ENCODE assay signal across 10 cellular contexts in genomic region chr14:59422069-59422881, GRCh38. TPM values are rescaled to one million over a fixed set of nuclear protein-coding genes. Genes with fewer than 3 reads are reported as not detected.
DNase-seq lines count a peak whose midpoint lies in the region; ATAC-seq and TF ChIP-seq lines count a peak whose summit lies in the region.
"Had no signal": no experiment of that assay in that cellular context is flagged by ENCODE, and none has a peak within 500 bp of the region (broad histone marks: within the 10 kb centered on the region; RNA-seq: fewer than 3 reads in every experiment).

No MANE protein-coding gene starts in this region.

- WGBS in heart right ventricle, 2 donors = 47 to 54% methylated on average over 7 of the region's 7 CpGs
- WGBS in aorta, 2 donors = 16 to 17% methylated on average over 7 of the region's 7 CpGs

- ATAC-seq in heart right ventricle = peak in 3 of 8 donors; percentile 9 to 18 (median 13)
- no peak for ATAC-seq in left ventricle myocardium superior
- ATAC-seq in aorta (ENCODE audit: low FRiP score) = peak; percentile 34
- ATAC-seq in HG03095 (IDR thresholded peaks at IDR 0.05; ENCODE audit: unreplicated experiment) = no peak
- ATAC-seq in GM18520 (IDR thresholded peaks at IDR 0.05; ENCODE audit: unreplicated experiment) = no peak

- intact Hi-C loops in heart right ventricle (cut with DNase I) (loop anchor here in 6 of 10 donors (5.0 to 10.0 kb wide), 5 partner anchors 45 to 235 kb away; partner anchors contain the start of gene DAAM1 (in 2 of the 6)), left ventricle myocardium superior (cut with micrococcal nuclease) (loop anchor here (10.0 kb wide), 2 partner anchors 47 to 87 kb away; no protein-coding TSS in a partner anchor), aorta (cut with DNase I) (loop anchor here in 1 of 2 donors (5.0 kb wide), 2 partner anchors 60 to 75 kb away; no protein-coding TSS in a partner anchor)

- H3K27ac ChIP-seq in heart right ventricle (peak overlapping the region in 6 of 10 donors; percentile 5 to 32 (median 28)), aorta (ENCODE audit: low read depth in 1 of 2, low read length in 2 of 2) (peak overlapping the region in 1 of 2 donors; percentile 65)
- H3K27ac ChIP-seq: HL-60, skin epidermis had no signal

- no peaks in the 10 kb centered on the region for H3K27me3 ChIP-seq in heart right ventricle
- no peaks in the 10 kb centered on the region for H3K27me3 ChIP-seq in aorta (ENCODE audit: control insufficient read depth in 1 of 2, insufficient read depth in 2 of 2, low read length in 1 of 2)

- no peaks in the 10 kb centered on the region for H3K9me3 ChIP-seq in heart right ventricle
- no peaks in the 10 kb centered on the region for H3K9me3 ChIP-seq in aorta (ENCODE audit: control insufficient read depth, low read length)

- DNase-seq in heart right ventricle (no peak), left ventricle myocardium superior (no peak), NCI-H2171 treated with DMSO at 0.1 percent for 48 hours (lab: John Stamatoyannopoulos, UW) (peak; percentile 39), fibroblast of mammary gland (ENCODE audit: low read depth) (peak; percentile 69), aorta (no peak), LoVo (ENCODE audit: low spot score) (no peak)

- H3K36me3 ChIP-seq in heart right ventricle (no peaks in the 10 kb centered on the region), aorta (ENCODE audit: control insufficient read depth in 1 of 2, insufficient read depth in 2 of 2, low read length in 1 of 2) (no peaks in the 10 kb centered on the region)

- H3K4me3 ChIP-seq in heart right ventricle (no peak overlapping the region), fibroblast of mammary gland (ENCODE audit: control insufficient read depth, low read depth, low read length) (no peak overlapping the region), aorta (ENCODE audit: low read length in 2 of 2) (no peak overlapping the region)
- H3K4me3 ChIP-seq: skin epidermis had no signal

- H3K4me1 ChIP-seq in heart right ventricle (peaks cover 0 to 71% (median 42%) of the 10 kb centered on the region in 9 donors), aorta (ENCODE audit: control insufficient read depth in 1 of 2, insufficient read depth in 2 of 2, low read length in 2 of 2) (peaks cover 3 to 14% of the 10 kb centered on the region in 2 donors)

- TF ChIP-seq CTCF in heart right ventricle (IDR thresholded peaks at IDR 0.05) (peak in 6 of 9 donors; percentile 17 to 56 (median 38)), fibroblast of mammary gland (conservative IDR thresholded peaks at IDR 0.05; ENCODE audit: control insufficient read depth, insufficient read depth, low read depth, low read length) (peak; percentile 16)

RNA-seq across cellular contexts. Expression of gene GPR135, which starts 42.9 kb away (rescaled TPM):
- total RNA-seq in heart right ventricle (1 to 10 TPM; 1.5 to 2.6 (median 2.2) TPM), left ventricle myocardium superior (2.0 TPM), aorta (1 to 10 TPM; 7.4 to 9.0 TPM)
- polyA plus RNA-seq in heart right ventricle (1 to 10 TPM in 1 of 2 donors, under 1 TPM in 1; 0.86 to 1.0 TPM), aorta (1 to 10 TPM in 1 of 2 donors, under 1 TPM in 1; 0.50 to 3.8 TPM)

Comparison
In these comparisons a context has a peak if more than half of its experiments do, and no peak if none do; other contexts are left out.
1. DNase-seq: peak in NCI-H2171 treated with DMSO at 0.1 percent for 48 hours (single experiment) and fibroblast of mammary gland (single experiment); none in heart right ventricle (0 of 2), left ventricle myocardium superior (single experiment), aorta (0 of 2) and LoVo (single experiment).